In the genomic region with DNA sequence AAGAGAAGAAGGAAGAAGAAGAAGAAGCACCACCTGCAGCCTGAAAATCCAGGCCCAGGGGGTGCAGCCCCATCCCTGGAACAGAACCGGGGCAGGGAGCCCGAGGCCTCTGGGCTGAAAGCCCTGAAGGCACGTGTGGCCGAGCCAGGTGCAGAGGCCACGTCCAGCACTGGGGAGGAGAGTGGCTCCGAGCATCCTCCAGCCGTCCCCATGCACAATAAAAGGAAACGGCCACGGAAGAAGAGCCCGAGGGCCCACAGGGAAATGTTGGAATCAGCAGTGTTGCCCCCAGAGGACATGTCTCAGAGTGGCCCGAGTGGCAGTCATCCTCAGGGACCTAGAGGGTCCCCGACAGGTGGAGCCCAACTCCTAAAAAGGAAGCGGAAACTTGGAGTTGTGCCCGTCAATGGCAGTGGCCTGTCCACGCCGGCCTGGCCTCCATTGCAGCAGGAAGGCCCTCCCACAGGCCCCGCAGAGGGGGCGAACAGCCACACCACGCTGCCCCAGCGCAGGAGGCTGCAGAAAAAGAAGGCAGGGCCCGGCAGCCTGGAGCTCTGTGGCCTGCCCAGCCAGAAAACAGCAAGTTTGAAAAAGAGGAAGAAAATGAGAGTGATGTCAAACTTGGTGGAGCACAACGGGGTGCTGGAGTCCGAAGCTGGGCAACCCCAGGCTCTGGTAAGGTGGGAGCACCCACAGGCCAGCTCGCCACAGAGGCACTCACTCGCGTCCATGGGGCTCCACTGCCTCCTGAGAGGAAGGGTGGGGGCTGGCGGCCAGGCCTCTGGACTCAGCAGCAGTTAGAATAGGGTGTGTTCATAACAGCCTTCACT, we compare ENCODE assay signal across 17 cellular contexts. TPM values are rescaled to one million over a fixed set of nuclear protein-coding genes. Genes with fewer than 3 reads are reported as not detected.
DNase-seq lines count a peak whose midpoint lies in the region; ATAC-seq and TF ChIP-seq lines count a peak whose summit lies in the region.
"Had no signal": no experiment of that assay in that cellular context is flagged by ENCODE, and none has a peak within 500 bp of the region (broad histone marks: within the 10 kb centered on the region; RNA-seq: fewer than 3 reads in every experiment).

No MANE protein-coding gene starts in this region.

- no peaks in the 10 kb centered on the region for H3K9me3 Mint-ChIP-seq in activated naive CD4-positive, alpha-beta T cell treated with anti-CD3 and anti-CD28 coated beads, Interleukin-2, amount 50 U/mL, for 72 hours
- no peaks in the 10 kb centered on the region for H3K9me3 Mint-ChIP-seq in activated naive CD4-positive, alpha-beta T cell treated with anti-CD3 and anti-CD28 coated beads for 36 hours
- no peaks in the 10 kb centered on the region for H3K9me3 Mint-ChIP-seq in stimulated activated effector memory CD8-positive, alpha-beta T cell treated with anti-CD3 and anti-CD28 coated beads, Interleukin-12 subunit alpha, Interleukin-12 subunit beta, amount 100 ng/mL, for 72 hours

- H3K4me1 ChIP-seq in PC-9 (replicated peaks; ENCODE audit: insufficient read depth) (no peaks in the 10 kb centered on the region), suprapubic skin (no peaks in the 10 kb centered on the region)

- TSS peak; percentile 37 for BruUV-seq in PC-9 (replicated peaks; lab: Mats Ljungman, UMichigan)

- no peak for DNase-seq in activated naive CD4-positive, alpha-beta T cell treated with anti-CD3 and anti-CD28 coated beads, Interleukin-2, amount 50 U/mL, for 72 hours (ENCODE audit: low spot score in 2 of 2)
- no peak for DNase-seq in activated naive CD4-positive, alpha-beta T cell treated with anti-CD3 and anti-CD28 coated beads for 36 hours
- no peak for DNase-seq in PC-9
- peak; percentile 47 for DNase-seq in germinal center (ENCODE audit: low spot score)
- DNase-seq in stimulated activated effector memory CD8-positive, alpha-beta T cell treated with anti-CD3 and anti-CD28 coated beads, Interleukin-12 subunit alpha, Interleukin-12 subunit beta, amount 100 ng/mL, for 72 hours (ENCODE audit: low spot score in 2 of 2) = no peak
- DNase-seq in globus pallidus (ENCODE audit: low spot score) = no peak
- DNase-seq in suprapubic skin (ENCODE audit: low spot score in 2 of 2) = no peak
- no peak for DNase-seq in coronary artery (ENCODE audit: low spot score)
- DNase-seq: ACHN; activated CD4-positive, CD25-positive, alpha-beta regulatory T cell; activated naive CD4-positive, alpha-beta T cell treated with anti-CD3 and anti-CD28 coated beads, Interleukin-2, amount 50 U/mL, for 16 hours; effector CD4-positive, alpha-beta T cell; NCI-H1417 treated with DMSO at 0.1 percent for 48 hours; NCI-H2171 treated with DMSO at 0.1 percent for 48 hours; NCI-H748 treated with DMSO at 0.1 percent for 48 hours; RPMI8226; stimulated activated naive CD4-positive, alpha-beta T cell had no signal

- ATAC-seq in activated naive CD4-positive, alpha-beta T cell treated with anti-CD3 and anti-CD28 coated beads, Interleukin-2, amount 50 U/mL, for 72 hours = no peak
- ATAC-seq in stimulated activated effector memory CD8-positive, alpha-beta T cell treated with anti-CD3 and anti-CD28 coated beads, Interleukin-12 subunit alpha, Interleukin-12 subunit beta, amount 100 ng/mL, for 72 hours = no peak

- no peaks in the 10 kb centered on the region for H4K20me1 ChIP-seq in PC-9 (ENCODE audit: insufficient read depth)

- TF ChIP-seq CTCF in PC-9 (conservative IDR thresholded peaks at IDR 0.05) = no peak
- TF ChIP-seq CTCF in suprapubic skin (IDR thresholded peaks at IDR 0.05) = no peak
- no peak for TF ChIP-seq CTCF in coronary artery (IDR thresholded peaks at IDR 0.05)

- no peak for TF ChIP-seq POLR2A in suprapubic skin (IDR thresholded peaks at IDR 0.05)

- no peak overlapping the region for H3K4me3 Mint-ChIP-seq in activated naive CD4-positive, alpha-beta T cell treated with anti-CD3 and anti-CD28 coated beads for 36 hours
- H3K4me3 Mint-ChIP-seq in stimulated activated effector memory CD8-positive, alpha-beta T cell treated with anti-CD3 and anti-CD28 coated beads, Interleukin-12 subunit alpha, Interleukin-12 subunit beta, amount 100 ng/mL, for 72 hours = no peak overlapping the region

- POLR2A ChIA-PET in PC-9 (lab: Charles Lee; ENCODE audit: unreplicated experiment) = no interaction called here

- no peaks in the 10 kb centered on the region for H3K27me3 Mint-ChIP-seq in activated naive CD4-positive, alpha-beta T cell treated with anti-CD3 and anti-CD28 coated beads for 36 hours (ENCODE audit: low read depth)

- peaks cover 5% of the 10 kb centered on the region; the same call in 1 of the 2 replicates for H3K36me3 ChIP-seq in PC-9 (ENCODE audit: low read depth)
- H3K36me3 ChIP-seq in suprapubic skin = peaks cover 96% of the 10 kb centered on the region

- intact Hi-C loops in activated naive CD4-positive, alpha-beta T cell treated with anti-CD3 and anti-CD28 coated beads for 36 hours (cut with micrococcal nuclease) = no loop called here
- intact Hi-C loops in PC-9 (cut with micrococcal nuclease; ENCODE audit: unreplicated experiment) = no loop called here

- H3K9me2 ChIP-seq in PC-9 (ENCODE audit: insufficient read depth) = no peaks in the 10 kb centered on the region

- H3K36me3 Mint-ChIP-seq in activated naive CD4-positive, alpha-beta T cell treated with anti-CD3 and anti-CD28 coated beads, Interleukin-2, amount 50 U/mL, for 72 hours = peaks cover 21 to 26% of the 10 kb centered on the region in 2 donors
- peaks cover 52% of the 10 kb centered on the region for H3K36me3 Mint-ChIP-seq in activated naive CD4-positive, alpha-beta T cell treated with anti-CD3 and anti-CD28 coated beads for 36 hours (ENCODE audit: low read depth)
- H3K36me3 Mint-ChIP-seq in stimulated activated effector memory CD8-positive, alpha-beta T cell treated with anti-CD3 and anti-CD28 coated beads, Interleukin-12 subunit alpha, Interleukin-12 subunit beta, amount 100 ng/mL, for 72 hours = peaks cover 100% of the 10 kb centered on the region

- CTCF ChIA-PET in activated naive CD4-positive, alpha-beta T cell treated with anti-CD3 and anti-CD28 coated beads for 36 hours (lab: Charles Lee) = no interaction called here
- CTCF ChIA-PET in PC-9 (lab: Charles Lee) = no interaction called here

- H3K4me3 ChIP-seq in PC-9 = no peak overlapping the region
- no peak overlapping the region for H3K4me3 ChIP-seq in suprapubic skin
- H3K4me3 ChIP-seq in coronary artery = no peak overlapping the region

- H3K4me1 Mint-ChIP-seq in activated naive CD4-positive, alpha-beta T cell treated with anti-CD3 and anti-CD28 coated beads for 36 hours (ENCODE audit: low read depth) = no peaks in the 10 kb centered on the region
- H3K4me1 Mint-ChIP-seq in stimulated activated effector memory CD8-positive, alpha-beta T cell treated with anti-CD3 and anti-CD28 coated beads, Interleukin-12 subunit alpha, Interleukin-12 subunit beta, amount 100 ng/mL, for 72 hours = no peaks in the 10 kb centered on the region

- H3K27me3 ChIP-seq in PC-9 (ENCODE audit: insufficient read depth, low read depth) (no peaks in the 10 kb centered on the region), suprapubic skin (no peaks in the 10 kb centered on the region)

- no peaks in the 10 kb centered on the region for H3K9me3 ChIP-seq in PC-9 (ENCODE audit: insufficient read depth, low read depth)
- H3K9me3 ChIP-seq in suprapubic skin = no peaks in the 10 kb centered on the region

- no peak for TF ChIP-seq EP300 in suprapubic skin (IDR thresholded peaks at IDR 0.05)

- peak overlapping the region; percentile 2 to 83 for H3K27ac Mint-ChIP-seq in activated naive CD4-positive, alpha-beta T cell treated with anti-CD3 and anti-CD28 coated beads, Interleukin-2, amount 50 U/mL, for 72 hours
- no peak overlapping the region for H3K27ac Mint-ChIP-seq in activated naive CD4-positive, alpha-beta T cell treated with anti-CD3 and anti-CD28 coated beads for 36 hours
- H3K27ac Mint-ChIP-seq in stimulated activated effector memory CD8-positive, alpha-beta T cell treated with anti-CD3 and anti-CD28 coated beads, Interleukin-12 subunit alpha, Interleukin-12 subunit beta, amount 100 ng/mL, for 72 hours = peak overlapping the region; percentile 84

- no peak overlapping the region for H2AFZ ChIP-seq in PC-9

- 89% methylated on average over 21 of the region's 27 CpGs for WGBS in suprapubic skin

- no peaks in the 10 kb centered on the region for H3F3A ChIP-seq in PC-9 (ENCODE audit: insufficient read depth, low read depth)

- H3K27ac ChIP-seq in PC-9 (no peak overlapping the region), suprapubic skin (no peak overlapping the region), coronary artery (no peak overlapping the region)

- H3K4me2 ChIP-seq in PC-9 = no peak overlapping the region

- no peaks in the 10 kb centered on the region for H3K79me2 ChIP-seq in PC-9 (ENCODE audit: low read depth)

RNA-seq across cellular contexts. Expression of a gene that starts 28.4 kb away (rescaled TPM):
- 10 to 100 TPM; 39.1 to 61.5 TPM for total RNA-seq in activated naive CD4-positive, alpha-beta T cell treated with anti-CD3 and anti-CD28 coated beads, Interleukin-2, amount 50 U/mL, for 72 hours
- 10 to 100 TPM; 59.6 to 60.6 TPM for total RNA-seq in activated naive CD4-positive, alpha-beta T cell treated with anti-CD3 and anti-CD28 coated beads for 36 hours
- total RNA-seq in PC-9 (2021) (26.1 and 26.3 TPM in 2 replicates), suprapubic skin (10 to 100 TPM; 19.1 to 25.1 (median 23.3) TPM)

RNA-seq across cellular contexts. Expression of a gene that starts 28.5 kb away (rescaled TPM):
- total RNA-seq in activated naive CD4-positive, alpha-beta T cell treated with anti-CD3 and anti-CD28 coated beads, Interleukin-2, amount 50 U/mL, for 72 hours = under 1 TPM; 0.57 to 0.78 TPM
- total RNA-seq in activated naive CD4-positive, alpha-beta T cell treated with anti-CD3 and anti-CD28 coated beads for 36 hours = 1 to 10 TPM; 1.3 to 2.1 TPM
- total RNA-seq in PC-9 (2021) = 4.6 and 7.3 TPM in 2 replicates
- 1 to 10 TPM in 1 of 4 donors, under 1 TPM in 2, not detected in 1; 0.57 to 1.6 (median 0.59) TPM for total RNA-seq in suprapubic skin

RNA-seq across cellular contexts. Expression of a gene that starts 31.1 kb away (rescaled TPM):
- 100 to 1,000 TPM in 1 of 2 donors, 10 to 100 TPM in 1; 70.3 to 121 TPM for total RNA-seq in activated naive CD4-positive, alpha-beta T cell treated with anti-CD3 and anti-CD28 coated beads, Interleukin-2, amount 50 U/mL, for 72 hours
- 100 to 1,000 TPM; 125 to 133 TPM for total RNA-seq in activated naive CD4-positive, alpha-beta T cell treated with anti-CD3 and anti-CD28 coated beads for 36 hours
- total RNA-seq in PC-9 (2021) (175 and 189 TPM in 2 replicates), suprapubic skin (10 to 100 TPM; 45.0 to 66.0 (median 57.4) TPM)
